In genomic region chr19:49363265-49364082, GRCh38 we compare ENCODE assay signal across 8 cellular contexts. TPM values are rescaled to one million over a fixed set of nuclear protein-coding genes. Genes with fewer than 3 reads are reported as not detected.
DNase-seq lines count a peak whose midpoint lies in the region; ATAC-seq and TF ChIP-seq lines count a peak whose summit lies in the region.

Gene DKKL1, plus strand, starts transcription at chr19:49363877. Its CDS starts 122 bp downstream, at chr19:49363999.

- H3K4me3 Mint-ChIP-seq in activated naive CD4-positive, alpha-beta T cell treated with anti-CD3 and anti-CD28 coated beads for 36 hours, result peak within 1 kb of the TSS; percentile 13

- H3K4me3 ChIP-seq in RWPE2 (ENCODE audit: severe bottlenecking) (peak within 1 kb of the TSS; percentile 48), subcutaneous abdominal adipose tissue (ENCODE audit: low read depth in 1 of 5, low read length in 5 of 5) (peak within 1 kb of the TSS; percentile 61 to 89 (median 84))

- H3K36me3 ChIP-seq in RWPE2 (ENCODE audit: low read depth) (peaks cover 5% of the 10 kb centered on the region; the same call in 1 of the 2 replicates), subcutaneous abdominal adipose tissue (ENCODE audit: control insufficient read depth in 5 of 5, insufficient read depth in 5 of 5, low read length in 5 of 5) (peaks cover 0 to 12% (median 5%) of the 10 kb centered on the region in 5 donors)

- DNase-seq in GM04503 (ENCODE audit: low read depth), result peak; percentile 92
- DNase-seq in RWPE2 (ENCODE audit: low spot score), result peak; percentile 98
- peak; percentile 92 for DNase-seq in activated naive CD4-positive, alpha-beta T cell treated with anti-CD3 and anti-CD28 coated beads for 36 hours
- peak; percentile 98 for DNase-seq in glomerular endothelial cell (ENCODE audit: extremely low read depth, low read depth, low spot score)
- peak; percentile 100 for DNase-seq in omental fat pad (ENCODE audit: low spot score)

- no peaks in the 10 kb centered on the region for H3K27me3 ChIP-seq in RWPE2 (ENCODE audit: insufficient read depth, poor library complexity, severe bottlenecking)
- no peaks in the 10 kb centered on the region for H3K27me3 ChIP-seq in subcutaneous abdominal adipose tissue (ENCODE audit: control insufficient read depth in 5 of 5, insufficient read depth in 4 of 5, low read length in 5 of 5)

- ATAC-seq in HG03460 (IDR thresholded peaks at IDR 0.05; ENCODE audit: unreplicated experiment), result peak; percentile 59
- peak; percentile 84 for ATAC-seq in RWPE2 (ENCODE audit: low read depth)
- ATAC-seq in omental fat pad (ENCODE audit: low FRiP score), result peak; percentile 95
- no peak for ATAC-seq in GM18511 (IDR thresholded peaks at IDR 0.05; ENCODE audit: unreplicated experiment)

- intact Hi-C loops in activated naive CD4-positive, alpha-beta T cell treated with anti-CD3 and anti-CD28 coated beads for 36 hours (cut with micrococcal nuclease), result loop anchor here (2.0 kb wide), 1 partner anchor 29 kb away; the partner anchor contains the start of gene CD37

- H3K9me3 ChIP-seq in RWPE2 (ENCODE audit: severe bottlenecking), result no peaks in the 10 kb centered on the region
- no peaks in the 10 kb centered on the region for H3K9me3 ChIP-seq in subcutaneous abdominal adipose tissue (ENCODE audit: control insufficient read depth in 5 of 5, low read length in 5 of 5)

- H3K9ac ChIP-seq in subcutaneous abdominal adipose tissue (ENCODE audit: low read length in 5 of 5), result peak within 1 kb of the TSS in 4 of 5 donors; percentile 65 to 92 (median 69)

- TF ChIP-seq CTCF in RWPE2 (IDR thresholded peaks at IDR 0.05; ENCODE audit: poor library complexity, severe bottlenecking) (peak; percentile 24), omental fat pad (IDR thresholded peaks at IDR 0.05) (no peak)

- H3K27me3 Mint-ChIP-seq in activated naive CD4-positive, alpha-beta T cell treated with anti-CD3 and anti-CD28 coated beads for 36 hours (ENCODE audit: low read depth), result peaks cover 10% of the 10 kb centered on the region

- CTCF ChIA-PET in activated naive CD4-positive, alpha-beta T cell treated with anti-CD3 and anti-CD28 coated beads for 36 hours (lab: Charles Lee), result no interaction called here

- H3K27ac ChIP-seq in RWPE2 (ENCODE audit: poor library complexity, severe bottlenecking) (peak within 1 kb of the TSS; percentile 38), subcutaneous abdominal adipose tissue (ENCODE audit: low read depth, low read length) (peak within 1 kb of the TSS; percentile 90)

- H3K9me3 Mint-ChIP-seq in activated naive CD4-positive, alpha-beta T cell treated with anti-CD3 and anti-CD28 coated beads for 36 hours, result no peaks in the 10 kb centered on the region

- H3K4me1 ChIP-seq in RWPE2 (ENCODE audit: insufficient read depth, poor library complexity, severe bottlenecking) (no peaks in the 10 kb centered on the region), subcutaneous abdominal adipose tissue (ENCODE audit: control insufficient read depth in 5 of 5, insufficient read depth in 5 of 5, low read length in 5 of 5) (peaks cover 0 to 38% (median 29%) of the 10 kb centered on the region in 5 donors)

- peaks cover 11% of the 10 kb centered on the region for H3K4me1 Mint-ChIP-seq in activated naive CD4-positive, alpha-beta T cell treated with anti-CD3 and anti-CD28 coated beads for 36 hours (ENCODE audit: low read depth)

- H3K36me3 Mint-ChIP-seq in activated naive CD4-positive, alpha-beta T cell treated with anti-CD3 and anti-CD28 coated beads for 36 hours (ENCODE audit: low read depth), result peaks cover 1% of the 10 kb centered on the region

- no peak within 1 kb of the TSS for H3K27ac Mint-ChIP-seq in activated naive CD4-positive, alpha-beta T cell treated with anti-CD3 and anti-CD28 coated beads for 36 hours

RNA-seq across cellular contexts. Expression of gene DKKL1, which starts in this region (rescaled TPM):
- not detected for total RNA-seq in activated naive CD4-positive, alpha-beta T cell treated with anti-CD3 and anti-CD28 coated beads for 36 hours
- total RNA-seq in glomerular endothelial cell (0.19 and 1.6 TPM in 2 replicates), omental fat pad (not detected)

Comparison
In these comparisons a context has a peak if more than half of its experiments do, and no peak if none do; other contexts are left out.
1. Peak in DNase-seq in activated naive CD4-positive, alpha-beta T cell treated with anti-CD3 and anti-CD28 coated beads for 36 hours; RNA of the gene not detected or under 1 TPM.
2. Peak in DNase-seq and ATAC-seq in omental fat pad; RNA of the gene not detected or under 1 TPM.